Comparison of ENCODE assay signal across 23 cellular contexts in the genomic region with DNA sequence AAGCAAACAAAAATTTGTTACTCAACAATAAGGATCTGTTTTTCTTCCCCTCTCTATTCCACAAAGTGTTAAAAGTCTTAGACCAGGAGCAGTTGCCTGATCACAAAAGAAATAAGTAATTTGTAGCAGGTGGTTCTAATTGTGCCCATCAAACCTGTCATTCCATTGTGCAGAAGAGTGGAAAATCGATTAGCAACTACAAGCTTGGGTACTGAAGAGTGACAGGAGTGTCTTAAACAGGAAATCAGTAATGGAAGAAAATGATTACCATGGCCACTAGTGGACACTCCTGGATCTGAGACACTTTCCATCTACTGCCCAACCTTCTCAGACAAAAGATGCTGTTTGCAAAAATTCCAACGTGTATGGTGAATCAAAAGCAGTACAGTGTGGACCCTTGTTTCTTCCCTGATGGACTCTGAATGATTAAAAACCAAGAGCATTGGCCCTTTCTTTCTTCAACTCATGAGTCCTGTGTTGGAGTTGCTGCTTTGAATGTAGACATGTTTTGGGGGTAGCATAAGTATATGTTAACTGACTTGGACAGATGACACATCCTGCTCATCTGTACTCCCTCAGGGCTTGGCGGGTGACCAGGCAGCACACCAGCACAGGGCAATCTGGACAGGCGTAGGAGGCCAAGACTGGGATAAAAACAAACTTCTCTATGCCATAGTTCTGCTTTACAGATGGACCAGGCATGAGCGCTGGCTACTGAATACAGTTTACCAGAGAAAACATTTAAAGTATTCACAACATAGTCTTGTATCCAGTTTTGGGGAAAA. TPM values are rescaled to one million over a fixed set of nuclear protein-coding genes. Genes with fewer than 3 reads are reported as not detected.
DNase-seq lines count a peak whose midpoint lies in the region; FAIRE-seq and TF ChIP-seq lines count a peak whose summit lies in the region.
"Had no signal": no experiment of that assay in that cellular context is flagged by ENCODE, and none has a peak within 500 bp of the region (broad histone marks: within the 10 kb centered on the region; RNA-seq: fewer than 3 reads in every experiment).

No MANE protein-coding gene starts in this region.

- H3K27me3 Mint-ChIP-seq in activated T-helper 2 cell treated with anti-CD3 and anti-CD28 coated beads, Interferon-gamma antibody, Interleukin-2, Interleukin-4, amounts not matched to agents 10 μg/mL and 5 μg/mL and 100 μg/mL, durations not matched to agents 14 hours and 24 hours and 36 hours (ENCODE audit: low read depth) = peaks cover 12% of the 10 kb centered on the region
- H3K27me3 Mint-ChIP-seq: dendritic cell treated with granulocyte-macrophage colony-stimulating factor and Interleukin-4, amounts not matched to agents 40 ng/mL and 50 ng/mL, for 4 days had no signal

- no peak for FAIRE-seq in frontal cortex (lab: Jason Lieb, UNC)
- FAIRE-seq: bronchial epithelial cell, D721Med, keratinocyte had no signal

- H3K4me1 Mint-ChIP-seq in activated T-helper 2 cell treated with anti-CD3 and anti-CD28 coated beads, Interferon-gamma antibody, Interleukin-2, Interleukin-4, amounts not matched to agents 10 μg/mL and 5 μg/mL and 100 μg/mL, durations not matched to agents 14 hours and 24 hours and 36 hours (ENCODE audit: low read depth) = no peaks in the 10 kb centered on the region
- H3K4me1 Mint-ChIP-seq: activated naive CD8-positive, alpha-beta T cell treated with anti-CD3 and anti-CD28 coated beads, Interleukin-2, amount 10 ng/mL, durations not matched to agents 7 days and 5 days; memory B cell; natural killer cell had no signal

- H3K36me3 Mint-ChIP-seq in activated T-helper 2 cell treated with anti-CD3 and anti-CD28 coated beads, Interferon-gamma antibody, Interleukin-2, Interleukin-4, amounts not matched to agents 10 μg/mL and 5 μg/mL and 100 μg/mL, durations not matched to agents 14 hours and 24 hours and 36 hours (ENCODE audit: low read depth) = no peaks in the 10 kb centered on the region
- H3K36me3 Mint-ChIP-seq: activated naive CD8-positive, alpha-beta T cell treated with anti-CD3 and anti-CD28 coated beads, Interleukin-2, amount 10 ng/mL, durations not matched to agents 7 days and 5 days; memory B cell; natural killer cell had no signal

- H3K4me3 Mint-ChIP-seq in activated T-helper 2 cell treated with anti-CD3 and anti-CD28 coated beads, Interferon-gamma antibody, Interleukin-2, Interleukin-4, amounts not matched to agents 10 μg/mL and 5 μg/mL and 100 μg/mL, durations not matched to agents 14 hours and 24 hours and 36 hours (ENCODE audit: low read depth) = no peak overlapping the region
- H3K4me3 Mint-ChIP-seq: activated naive CD8-positive, alpha-beta T cell treated with anti-CD3 and anti-CD28 coated beads, Interleukin-2, amount 10 ng/mL, durations not matched to agents 7 days and 5 days; dendritic cell treated with granulocyte-macrophage colony-stimulating factor and Interleukin-4, amounts not matched to agents 40 ng/mL and 50 ng/mL, for 4 days; memory B cell; natural killer cell had no signal

- DNase-seq in ELR (ENCODE audit: low read depth) (peak; percentile 57), NCI-H2227 treated with DMSO at 0.1 percent for 48 hours (lab: John Stamatoyannopoulos, UW) (peak; percentile 19), epithelial cell of esophagus (ENCODE audit: low read depth) (peak; percentile 18), non-pigmented ciliary epithelial cell (ENCODE audit: low read depth) (peak; percentile 11), frontal cortex (ENCODE audit: low spot score in 2 of 2) (no peak), putamen (ENCODE audit: low spot score) (no peak)
- DNase-seq in activated T-helper 2 cell treated with anti-CD3 and anti-CD28 coated beads, Interferon-gamma antibody, Interleukin-2, Interleukin-4, amounts not matched to agents 10 μg/mL and 5 μg/mL and 100 μg/mL, durations not matched to agents 14 hours and 24 hours and 36 hours (ENCODE audit: low spot score) = no peak
- DNase-seq in effector CD4-positive, alpha-beta T cell = no peak
- DNase-seq: activated CD8-positive, alpha-beta memory T cell treated with anti-CD3 and anti-CD28 coated beads for 24 hours; activated naive CD8-positive, alpha-beta T cell treated with anti-CD3 and anti-CD28 coated beads, Interleukin-2, amount 10 ng/mL, durations not matched to agents 7 days and 5 days; erythroblast; MM.1S; natural killer cell; NCI-H1694; NCI-H510A; SIG-M5; T-helper 2 cell had no signal

- intact Hi-C loops in activated T-helper 2 cell treated with anti-CD3 and anti-CD28 coated beads, Interferon-gamma antibody, Interleukin-2, Interleukin-4, amounts not matched to agents 10 μg/mL and 5 μg/mL and 100 μg/mL, durations not matched to agents 14 hours and 24 hours and 36 hours (cut with micrococcal nuclease) = no loop called here

- TF ChIP-seq CTCF in epithelial cell of esophagus (IDR thresholded peaks at IDR 0.05; ENCODE audit: insufficient read depth, low read depth, low read length, missing control alignments) = no peak

- H3K9me3 Mint-ChIP-seq in activated T-helper 2 cell treated with anti-CD3 and anti-CD28 coated beads, Interferon-gamma antibody, Interleukin-2, Interleukin-4, amounts not matched to agents 10 μg/mL and 5 μg/mL and 100 μg/mL, durations not matched to agents 14 hours and 24 hours and 36 hours = no peaks in the 10 kb centered on the region
- H3K9me3 Mint-ChIP-seq: activated naive CD8-positive, alpha-beta T cell treated with anti-CD3 and anti-CD28 coated beads, Interleukin-2, amount 10 ng/mL, durations not matched to agents 7 days and 5 days; dendritic cell treated with granulocyte-macrophage colony-stimulating factor and Interleukin-4, amounts not matched to agents 40 ng/mL and 50 ng/mL, for 4 days; memory B cell; natural killer cell had no signal

- no peak overlapping the region for H3K27ac Mint-ChIP-seq in activated T-helper 2 cell treated with anti-CD3 and anti-CD28 coated beads, Interferon-gamma antibody, Interleukin-2, Interleukin-4, amounts not matched to agents 10 μg/mL and 5 μg/mL and 100 μg/mL, durations not matched to agents 14 hours and 24 hours and 36 hours
- H3K27ac Mint-ChIP-seq: activated naive CD8-positive, alpha-beta T cell treated with anti-CD3 and anti-CD28 coated beads, Interleukin-2, amount 10 ng/mL, durations not matched to agents 7 days and 5 days; dendritic cell treated with granulocyte-macrophage colony-stimulating factor and Interleukin-4, amounts not matched to agents 40 ng/mL and 50 ng/mL, for 4 days; memory B cell; natural killer cell had no signal

- H3K4me3 ChIP-seq in epithelial cell of esophagus (ENCODE audit: low read length) = no peak overlapping the region
- H3K4me3 ChIP-seq: prostate gland had no signal

RNA-seq across cellular contexts. Expression of a gene that starts 51.9 kb away (rescaled TPM):
- total RNA-seq in activated T-helper 2 cell treated with anti-CD3 and anti-CD28 coated beads, Interferon-gamma antibody, Interleukin-2, Interleukin-4, amounts not matched to agents 10 μg/mL and 5 μg/mL and 100 μg/mL, durations not matched to agents 14 hours and 24 hours and 36 hours = not detected in 2 replicates
- total RNA-seq in frontal cortex = 1.6 TPM
- total RNA-seq: activated naive CD8-positive, alpha-beta T cell treated with anti-CD3 and anti-CD28 coated beads, Interleukin-2, amount 10 ng/mL, durations not matched to agents 7 days and 5 days; natural killer cell had no signal

Comparison
In these comparisons a context has a peak if more than half of its experiments do, and no peak if none do; other contexts are left out.
1. DNase-seq: peak in ELR (single experiment), NCI-H2227 treated with DMSO at 0.1 percent for 48 hours (single experiment), epithelial cell of esophagus (single experiment) and non-pigmented ciliary epithelial cell (single experiment); none in activated T-helper 2 cell treated with anti-CD3 and anti-CD28 coated beads, Interferon-gamma antibody, Interleukin-2, Interleukin-4, amounts not matched to agents 10 μg/mL and 5 μg/mL and 100 μg/mL, durations not matched to agents 14 hours and 24 hours and 36 hours (single experiment), frontal cortex (0 of 2), effector CD4-positive, alpha-beta T cell (single experiment) and putamen (single experiment).